ENCODE assay signal across 6 cellular contexts in genomic region chr3:122658336-122658735, GRCh38. TPM values are rescaled to one million over a fixed set of nuclear protein-coding genes. Genes with fewer than 3 reads are reported as not detected.
DNase-seq lines count a peak whose midpoint lies in the region; ATAC-seq, FAIRE-seq and TF ChIP-seq lines count a peak whose summit lies in the region.
"Not testable (repeated sequence)": the region's sequence is repeated elsewhere in the genome, so short reads cannot be mapped to it uniquely, and the experiment has no call there.

No MANE protein-coding gene starts in this region.

- H3K4me3 ChIP-seq in BLaER1; GM23338; Karpas-422 (ENCODE audit: low read length); SK-N-MC: not testable (repeated sequence)

- not testable (repeated sequence) for TF ChIP-seq CTCF in GM23338 (conservative IDR thresholded peaks at IDR 0.05; ENCODE audit: low read depth in 2 of 2)

- DNase-seq in GM23338 (ENCODE audit: low spot score); Karpas-422; SK-N-MC (ENCODE audit: low read depth, low spot score); frontal cortex (ENCODE audit: low spot score in 2 of 2); memory B cell (ENCODE audit: low spot score in 2 of 2): not testable (repeated sequence)

- H3K4me1 ChIP-seq in BLaER1 (peaks cover 11% of the 10 kb centered on the region), Karpas-422 (ENCODE audit: low read length) (peaks cover 20% of the 10 kb centered on the region)
- H3K4me1 ChIP-seq in GM23338 (ENCODE audit: insufficient read depth): not testable (repeated sequence)

- H3K9me3 Mint-ChIP-seq in GM23338, memory B cell: not testable (repeated sequence)

- H3K4me2 ChIP-seq in BLaER1 (peak overlapping the region; percentile 49), Karpas-422 (ENCODE audit: low read depth, low read length, poor library complexity, severe bottlenecking) (peak overlapping the region; percentile 48)
- not testable (repeated sequence) for H3K4me2 ChIP-seq in GM23338

- not testable (repeated sequence) for H3K4me3 Mint-ChIP-seq in GM23338, memory B cell

- not testable (repeated sequence) for H3K79me2 ChIP-seq in GM23338 (replicated peaks; ENCODE audit: insufficient read depth); Karpas-422 (ENCODE audit: low read length)

- H3K9ac ChIP-seq in BLaER1 (0 out of 2 replicates have a peak overlapping the region, but pooled peaks have one; percentile 2), Karpas-422 (ENCODE audit: low read length) (0 out of 2 replicates have a peak overlapping the region, but pooled peaks have one; percentile 30), SK-N-MC (ENCODE audit: insufficient read length) (peak overlapping the region; percentile 3)

- ATAC-seq in GM23338; memory B cell (ENCODE audit: low read depth): not testable (repeated sequence)

- H3K27me3 ChIP-seq in BLaER1; GM23338 (ENCODE audit: insufficient read depth); Karpas-422 (ENCODE audit: low read length): not testable (repeated sequence)

- peak; percentile 56 for FAIRE-seq in frontal cortex (lab: Jason Lieb, UNC)

- H3K4me1 Mint-ChIP-seq in GM23338: not testable (repeated sequence)
- peaks cover 12% of the 10 kb centered on the region for H3K4me1 Mint-ChIP-seq in memory B cell

- not testable (repeated sequence) for H3K36me3 ChIP-seq in BLaER1; GM23338 (ENCODE audit: insufficient read depth); Karpas-422 (ENCODE audit: insufficient read depth, low read length); SK-N-MC (ENCODE audit: insufficient read depth, low read length)

- H3K9me2 ChIP-seq in GM23338 (ENCODE audit: insufficient read depth); Karpas-422 (replicated peaks; ENCODE audit: insufficient read depth, low read length): not testable (repeated sequence)

- peak overlapping the region; percentile 88; the same call in 1 of the 2 replicates for H2AFZ ChIP-seq in GM23338
- H2AFZ ChIP-seq in Karpas-422 (ENCODE audit: low read length): peak overlapping the region; percentile 64; the same call in 1 of the 2 replicates

- H3K27me3 Mint-ChIP-seq in GM23338 (ENCODE audit: insufficient read depth, low read depth, poor library complexity); memory B cell: not testable (repeated sequence)

- not testable (repeated sequence) for H3K27ac ChIP-seq in BLaER1; GM23338 (ENCODE audit: low read depth); SK-N-MC
- 0 out of 2 replicates have a peak overlapping the region, but pooled peaks have one; percentile 27 for H3K27ac ChIP-seq in Karpas-422 (ENCODE audit: low read length)

- peaks cover 16% of the 10 kb centered on the region for H3K9me3 ChIP-seq in BLaER1
- H3K9me3 ChIP-seq in Karpas-422 (ENCODE audit: low read length); SK-N-MC (ENCODE audit: low read depth, low read length): not testable (repeated sequence)

- H4K20me1 ChIP-seq in BLaER1; GM23338 (replicated peaks; ENCODE audit: insufficient read depth); Karpas-422 (ENCODE audit: insufficient read depth, low read depth, low read length): not testable (repeated sequence)

- not testable (repeated sequence) for H3K27ac Mint-ChIP-seq in GM23338
- H3K27ac Mint-ChIP-seq in memory B cell: peak overlapping the region; percentile 15

- not testable (repeated sequence) for H3K36me3 Mint-ChIP-seq in GM23338 (ENCODE audit: low read depth); memory B cell

- H3F3A ChIP-seq in GM23338 (replicated peaks; ENCODE audit: low read depth): not testable (repeated sequence)

RNA-seq across cellular contexts. Expression of gene PARP14, which starts 22.3 kb away (rescaled TPM):
- 25.4 and 26.0 TPM in 2 replicates for total RNA-seq in GM23338 (2014; rRNA removed; shearing (Covaris generic))
- 7.8 and 8.7 TPM in 2 replicates for polyA plus RNA-seq in GM23338 (2016; fragmentation: Nextera tagmentation; extraction: Ambion mirVana)
- total RNA-seq in Karpas-422 (2014; rRNA removed; shearing (Covaris generic); ENCODE audit: low replicate concordance): 15.4 and 18.7 TPM in 2 replicates
- total RNA-seq in frontal cortex: 7.3 TPM
